Comparison of ENCODE assay signal across 8 cellular contexts in genomic region chr3:141105828-141106628, GRCh38. TPM values are rescaled to one million over a fixed set of nuclear protein-coding genes. Genes with fewer than 3 reads are reported as not detected.
DNase-seq lines count a peak whose midpoint lies in the region; ATAC-seq, FAIRE-seq and TF ChIP-seq lines count a peak whose summit lies in the region.

No MANE protein-coding gene starts in this region.

- peaks cover 14% of the 10 kb centered on the region for H3K36me3 ChIP-seq in WERI-Rb-1

- ATAC-seq in left colon: peak; percentile 41
- no peak for ATAC-seq in HG02759 (IDR thresholded peaks at IDR 0.05; ENCODE audit: unreplicated experiment)

- peak; percentile 88 for TF ChIP-seq CTCF in D721Med (IDR thresholded peaks at IDR 0.05; ENCODE audit: insufficient read depth, missing control alignments)
- TF ChIP-seq CTCF in HFF-Myc (IDR thresholded peaks at IDR 0.05; ENCODE audit: low read depth, low read length, missing control alignments): peak; percentile 70
- peak; percentile 41 for TF ChIP-seq CTCF in WERI-Rb-1 (IDR thresholded peaks at IDR 0.05; ENCODE audit: low read depth, low read length)

- H3K27me3 ChIP-seq in WERI-Rb-1 (ENCODE audit: insufficient read depth, low read depth, severe bottlenecking): no peaks in the 10 kb centered on the region

- H3K9me3 ChIP-seq in WERI-Rb-1 (ENCODE audit: severe bottlenecking): no peaks in the 10 kb centered on the region

- FAIRE-seq in D721Med (lab: Jason Lieb, UNC): peak; percentile 77

- no peak overlapping the region; the same call in 1 of the 2 replicates for H3K27ac ChIP-seq in WERI-Rb-1

- intact Hi-C loops in left colon (cut with DNase I, micrococcal nuclease): loop anchor here in 1 of 2 donors (5.0 kb wide), 1 partner anchor 94 kb away; no protein-coding TSS in a partner anchor

- H3K4me3 ChIP-seq in HFF-Myc (replicated peaks; ENCODE audit: low read depth, low read length): no peak overlapping the region
- H3K4me3 ChIP-seq in WERI-Rb-1 (ENCODE audit: low read depth, low read length): no peak overlapping the region

- DNase-seq in D721Med (ENCODE audit: insufficient read length, low spot score) (peak; percentile 51), HFF-Myc (ENCODE audit: extremely low read depth, low read depth) (peak; percentile 70), NCI-H2196 treated with DMSO at 0.1 percent for 48 hours (lab: John Stamatoyannopoulos, UW; ENCODE audit: unreplicated experiment) (peak; percentile 75), WERI-Rb-1 (peak; percentile 77), left colon (peak; percentile 49 to 78)
- peak; percentile 29 for DNase-seq in central memory CD4-positive, alpha-beta T cell
- peak; percentile 31 to 32 for DNase-seq in stimulated activated CD4-positive, alpha-beta T cell treated with anti-CD3 and anti-CD28 coated beads, Interleukin-4, amount 100 ng/mL, for 4 hours

RNA-seq across cellular contexts. Expression of gene SPSB4, which starts 54.9 kb away (rescaled TPM):
- under 1 TPM in 1 of 2 donors, not detected in 1; 0.14 TPM for total RNA-seq in left colon
